ENCODE assay signal across 17 cellular contexts in genomic region chr12:17108877-17109520, GRCh38.
DNase-seq lines count a peak whose midpoint lies in the region; ATAC-seq and TF ChIP-seq lines count a peak whose summit lies in the region.
"Had no signal": no experiment of that assay in that cellular context is flagged by ENCODE, and none has a peak within 500 bp of the region (broad histone marks: within the 10 kb centered on the region; RNA-seq: fewer than 3 reads in every experiment).

No MANE protein-coding gene starts in this region.

- 95% methylated on average over 3 of the region's 3 CpGs; no CpG with 5 or more reads in 1 of the 2 experiments for WGBS in endodermal cell (ENCODE audit: insufficient coverage in 1 of 2, insufficient read length in 1 of 2), 2 experiments
- 64 to 67% methylated on average over 3 of the region's 3 CpGs for WGBS in testis, 2 donors
- WGBS in mesendoderm (ENCODE audit: extremely low coverage, insufficient coverage, low lambda C conversion rate): no CpG with 5 or more reads among the region's 3 CpGs

- H3K9me3 Mint-ChIP-seq in endodermal cell (peaks cover 2% of the 10 kb centered on the region), nephron progenitor cell (no peaks in the 10 kb centered on the region)
- peaks cover 9 to 19% of the 10 kb centered on the region in 2 donors for H3K9me3 Mint-ChIP-seq in activated naive CD4-positive, alpha-beta T cell treated with anti-CD3 and anti-CD28 coated beads, Interleukin-2, amount 50 U/mL, for 72 hours
- H3K9me3 Mint-ChIP-seq: nephron had no signal

- no peaks in the 10 kb centered on the region for H3K36me3 Mint-ChIP-seq in endodermal cell (ENCODE audit: low read depth)
- no peaks in the 10 kb centered on the region for H3K36me3 Mint-ChIP-seq in activated naive CD4-positive, alpha-beta T cell treated with anti-CD3 and anti-CD28 coated beads, Interleukin-2, amount 50 U/mL, for 72 hours
- H3K36me3 Mint-ChIP-seq in nephron progenitor cell (ENCODE audit: low read depth): no peaks in the 10 kb centered on the region
- H3K36me3 Mint-ChIP-seq: stimulated activated effector memory CD8-positive, alpha-beta T cell treated with anti-CD3 and anti-CD28 coated beads, Interleukin-12 subunit alpha, Interleukin-12 subunit beta, amount 100 ng/mL, for 72 hours had no signal

- TF ChIP-seq CTCF in endodermal cell (conservative IDR thresholded peaks at IDR 0.05) (no peak), testis (IDR thresholded peaks at IDR 0.05) (no peak), nephron progenitor cell (IDR thresholded peaks at IDR 0.05) (no peak)

- no peak overlapping the region for H3K4me3 Mint-ChIP-seq in endodermal cell
- no peak overlapping the region for H3K4me3 Mint-ChIP-seq in nephron progenitor cell
- H3K4me3 Mint-ChIP-seq: nephron; stimulated activated effector memory CD8-positive, alpha-beta T cell treated with anti-CD3 and anti-CD28 coated beads, Interleukin-12 subunit alpha, Interleukin-12 subunit beta, amount 100 ng/mL, for 72 hours had no signal

- H3K4me1 ChIP-seq in endodermal cell (ENCODE audit: control insufficient read depth, insufficient read depth, low read length) (no peaks in the 10 kb centered on the region), testis (no peaks in the 10 kb centered on the region), mesendoderm (ENCODE audit: control insufficient read depth, low read depth, low read length) (no peaks in the 10 kb centered on the region)
- H3K4me1 ChIP-seq: vagina had no signal

- DNase-seq in DMS53 (lab: John Stamatoyannopoulos, UW): peak; percentile 50
- DNase-seq in NCI-H128 (lab: John Stamatoyannopoulos, UW; ENCODE audit: unreplicated experiment): peak; percentile 55
- DNase-seq in NCI-H748 (lab: John Stamatoyannopoulos, UW; ENCODE audit: unreplicated experiment): peak; percentile 90
- no peak for DNase-seq in endodermal cell
- DNase-seq in activated naive CD4-positive, alpha-beta T cell treated with anti-CD3 and anti-CD28 coated beads, Interleukin-2, amount 50 U/mL, for 72 hours (ENCODE audit: low spot score in 2 of 2): no peak
- DNase-seq in testis: no peak
- DNase-seq in nephron progenitor cell: no peak
- DNase-seq in mesendoderm: no peak
- DNase-seq: DND-41; GM23248; hippocampal formation; retina; stimulated activated CD4-positive, alpha-beta T cell treated with anti-CD3 and anti-CD28 coated beads, Interleukin-4, amount 100 ng/mL, for 1 hour had no signal

- no peaks in the 10 kb centered on the region for H3K27me3 ChIP-seq in endodermal cell (ENCODE audit: control insufficient read depth, insufficient read depth, low read length, poor library complexity, severe bottlenecking)
- H3K27me3 ChIP-seq in testis: no peaks in the 10 kb centered on the region
- no peaks in the 10 kb centered on the region for H3K27me3 ChIP-seq in mesendoderm (ENCODE audit: insufficient read depth, low read length, poor library complexity)
- H3K27me3 ChIP-seq: vagina had no signal

- no peaks in the 10 kb centered on the region for H3K27me3 Mint-ChIP-seq in endodermal cell (ENCODE audit: insufficient read depth)
- H3K27me3 Mint-ChIP-seq in nephron progenitor cell (ENCODE audit: low read depth, poor library complexity): no peaks in the 10 kb centered on the region

- no peak overlapping the region for H3K56ac ChIP-seq in mesendoderm (ENCODE audit: low read length)

- H3K4me3 ChIP-seq in endodermal cell (ENCODE audit: low read length) (no peak overlapping the region), testis (no peak overlapping the region), mesendoderm (ENCODE audit: low read length) (no peak overlapping the region)
- H3K4me3 ChIP-seq: GM23248, vagina had no signal

- H3K27ac Mint-ChIP-seq in endodermal cell: no peak overlapping the region
- H3K27ac Mint-ChIP-seq in activated naive CD4-positive, alpha-beta T cell treated with anti-CD3 and anti-CD28 coated beads, Interleukin-2, amount 50 U/mL, for 72 hours: no peak overlapping the region
- H3K27ac Mint-ChIP-seq in nephron progenitor cell: no peak overlapping the region
- H3K27ac Mint-ChIP-seq: stimulated activated effector memory CD8-positive, alpha-beta T cell treated with anti-CD3 and anti-CD28 coated beads, Interleukin-12 subunit alpha, Interleukin-12 subunit beta, amount 100 ng/mL, for 72 hours had no signal

- no peak overlapping the region for H2BK5ac ChIP-seq in mesendoderm (ENCODE audit: low read length)

- H3K4me1 Mint-ChIP-seq in endodermal cell: no peaks in the 10 kb centered on the region
- H3K4me1 Mint-ChIP-seq in nephron progenitor cell: no peaks in the 10 kb centered on the region
- H3K4me1 Mint-ChIP-seq: nephron; stimulated activated effector memory CD8-positive, alpha-beta T cell treated with anti-CD3 and anti-CD28 coated beads, Interleukin-12 subunit alpha, Interleukin-12 subunit beta, amount 100 ng/mL, for 72 hours had no signal

- H3K9me3 ChIP-seq in endodermal cell (ENCODE audit: control insufficient read depth, low read length): no peaks in the 10 kb centered on the region
- no peaks in the 10 kb centered on the region for H3K9me3 ChIP-seq in testis
- H3K9me3 ChIP-seq: vagina had no signal

- H3K4me2 ChIP-seq in mesendoderm (ENCODE audit: low read length): no peak overlapping the region

- H4K5ac ChIP-seq in mesendoderm (ENCODE audit: low read length): no peak overlapping the region

- no peak overlapping the region for H4K8ac ChIP-seq in mesendoderm (ENCODE audit: low read depth, low read length)

- H3K79me2 ChIP-seq in mesendoderm (ENCODE audit: control insufficient read depth, insufficient read depth, low read length): no peaks in the 10 kb centered on the region

- H3K36me3 ChIP-seq in endodermal cell (ENCODE audit: control insufficient read depth, insufficient read depth, low read length): no peaks in the 10 kb centered on the region
- H3K36me3 ChIP-seq in testis (ENCODE audit: low read depth, missing control alignments): no peaks in the 10 kb centered on the region
- H3K36me3 ChIP-seq in mesendoderm (ENCODE audit: control insufficient read depth, insufficient read depth, low read length): no peaks in the 10 kb centered on the region
- H3K36me3 ChIP-seq: vagina had no signal

- ATAC-seq in activated naive CD4-positive, alpha-beta T cell treated with anti-CD3 and anti-CD28 coated beads, Interleukin-2, amount 50 U/mL, for 72 hours: no peak
- ATAC-seq: esophagus mucosa; stimulated activated effector memory CD8-positive, alpha-beta T cell treated with anti-CD3 and anti-CD28 coated beads, Interleukin-12 subunit alpha, Interleukin-12 subunit beta, amount 100 ng/mL, for 72 hours had no signal

- H3K27ac ChIP-seq in endodermal cell (ENCODE audit: low read depth, low read length) (peak overlapping the region; percentile 29), testis (no peak overlapping the region), mesendoderm (ENCODE audit: low read depth, low read length) (no peak overlapping the region)
- H3K27ac ChIP-seq: GM23248, vagina had no signal

- H3K18ac ChIP-seq in mesendoderm (ENCODE audit: low read length): no peak overlapping the region

- H3K9ac ChIP-seq in endodermal cell (ENCODE audit: extremely low read depth, low read length, poor library complexity, severe bottlenecking): no peak overlapping the region
- no peak overlapping the region for H3K9ac ChIP-seq in mesendoderm (ENCODE audit: low read length)
- H3K9ac ChIP-seq: GM23248 had no signal

- no peak overlapping the region for H2BK120ac ChIP-seq in mesendoderm (ENCODE audit: low read depth, low read length)

- no peak overlapping the region for H3K23ac ChIP-seq in mesendoderm (ENCODE audit: low read length)

- H2BK15ac ChIP-seq in mesendoderm (replicated peaks; ENCODE audit: low read depth): no peak overlapping the region

- no peak overlapping the region for H2AK5ac ChIP-seq in mesendoderm (ENCODE audit: low read length)

- intact Hi-C loops in testis (cut with DNase I; ENCODE audit: low total_unique reads): no loop called here

- TF ChIP-seq POLR2A in testis (IDR thresholded peaks at IDR 0.05): no peak

- H3K4ac ChIP-seq in mesendoderm (ENCODE audit: low read depth, low read length): no peak overlapping the region

- H3K79me1 ChIP-seq in mesendoderm (ENCODE audit: low read length): no peaks in the 10 kb centered on the region

Comparison
In these comparisons a context has a peak if more than half of its experiments do, and no peak if none do; other contexts are left out.
1. DNase-seq: peak in DMS53 (single experiment), NCI-H128 (single experiment) and NCI-H748 (single experiment); none in endodermal cell (single experiment), activated naive CD4-positive, alpha-beta T cell treated with anti-CD3 and anti-CD28 coated beads, Interleukin-2, amount 50 U/mL, for 72 hours (0 of 2), testis (single experiment), nephron progenitor cell (single experiment) and mesendoderm (single experiment).